In the genomic region with DNA sequence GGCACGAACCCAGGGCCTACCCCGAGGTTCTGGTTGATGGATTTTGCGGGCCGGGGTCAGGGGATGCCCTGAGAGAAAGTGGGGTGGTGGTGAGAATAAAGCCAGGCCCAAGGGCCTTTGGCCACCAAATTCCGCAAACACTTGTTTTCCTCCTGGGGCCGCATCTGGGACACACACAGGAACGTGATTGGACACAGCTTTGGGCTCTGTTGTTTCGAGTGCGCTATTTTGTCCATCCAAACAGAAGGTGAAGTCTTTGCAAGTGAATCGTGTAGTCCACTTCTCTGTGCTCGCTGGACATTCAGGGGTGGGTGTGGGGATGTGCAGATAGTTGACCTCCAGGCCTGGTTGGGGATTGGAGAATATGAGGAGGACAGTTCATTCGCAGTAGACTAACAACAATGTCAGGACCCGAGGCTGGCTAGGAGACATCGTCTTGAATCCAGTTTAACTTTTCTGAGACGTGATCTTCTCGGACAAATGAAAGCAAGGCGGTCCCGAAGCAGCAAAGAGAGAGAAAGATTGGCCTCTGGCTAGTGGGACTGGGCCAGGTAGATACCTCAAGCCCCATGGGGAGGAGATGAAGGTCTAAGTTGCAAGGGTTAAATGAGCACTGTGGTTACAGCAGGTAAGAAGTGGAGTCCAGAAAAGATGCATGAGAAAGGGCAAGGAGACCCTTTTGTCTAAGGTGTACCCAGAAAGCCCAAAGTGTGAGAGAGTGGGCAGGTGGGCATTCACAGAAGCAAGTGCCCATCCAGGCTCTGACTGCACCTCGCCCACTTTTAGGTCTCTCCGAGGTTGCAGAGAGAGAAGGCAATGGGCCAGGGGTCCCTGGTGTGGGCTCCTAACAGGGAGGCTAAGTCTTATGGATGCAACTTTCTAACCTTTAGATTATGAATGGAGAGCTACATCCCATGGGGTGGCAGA, we compare ENCODE assay signal across 10 cellular contexts. TPM values are rescaled to one million over a fixed set of nuclear protein-coding genes. Genes with fewer than 3 reads are reported as not detected.
DNase-seq lines count a peak whose midpoint lies in the region; ATAC-seq and TF ChIP-seq lines count a peak whose summit lies in the region.
"Had no signal": no experiment of that assay in that cellular context is flagged by ENCODE, and none has a peak within 500 bp of the region (broad histone marks: within the 10 kb centered on the region; RNA-seq: fewer than 3 reads in every experiment).

No MANE protein-coding gene starts in this region.

- peaks cover 3% of the 10 kb centered on the region for H3K4me1 ChIP-seq in cardiac muscle cell (ENCODE audit: low read depth)
- peaks cover 0 to 15% of the 10 kb centered on the region in 2 donors for H3K4me1 ChIP-seq in right atrium auricular region
- peaks cover 4% of the 10 kb centered on the region for H3K4me1 ChIP-seq in upper lobe of right lung

- peak overlapping the region in 4 of 5 experiments; percentile 25 to 93 (median 80) for H3K27ac Mint-ChIP-seq in brain
- no peak overlapping the region for H3K27ac Mint-ChIP-seq in mesothelial cell of epicardium

- no peaks in the 10 kb centered on the region for H3K9me3 ChIP-seq in cardiac muscle cell (ENCODE audit: low read depth)
- no peaks in the 10 kb centered on the region for H3K9me3 ChIP-seq in right atrium auricular region
- H3K9me3 ChIP-seq in upper lobe of right lung = no peaks in the 10 kb centered on the region

- H3K27me3 ChIP-seq in cardiac muscle cell (peaks cover 78% of the 10 kb centered on the region), right atrium auricular region (peaks cover 10 to 14% of the 10 kb centered on the region in 2 donors), upper lobe of right lung (peaks cover 24% of the 10 kb centered on the region)

- H3K4me1 Mint-ChIP-seq in brain (peaks cover 21% of the 10 kb centered on the region), mesothelial cell of epicardium (peaks cover 7% of the 10 kb centered on the region)

- H3K36me3 ChIP-seq in cardiac muscle cell (no peaks in the 10 kb centered on the region), right atrium auricular region (no peaks in the 10 kb centered on the region), upper lobe of right lung (no peaks in the 10 kb centered on the region)

- H3K9me3 Mint-ChIP-seq in brain = peaks cover 0 to 5% (median 0%) of the 10 kb centered on the region in 5 experiments
- no peaks in the 10 kb centered on the region for H3K9me3 Mint-ChIP-seq in mesothelial cell of epicardium

- intact Hi-C loops in upper lobe of right lung (cut with DNase I) = no loop called here

- DNase-seq in cardiac muscle cell (ENCODE audit: low read depth in 1 of 2, low spot score in 1 of 2) (no peak), right atrium auricular region (ENCODE audit: low spot score) (no peak), mesothelial cell of epicardium (ENCODE audit: low spot score in 2 of 2, unreplicated experiment in 2 of 2) (no peak), upper lobe of right lung (no peak), DMS79 (lab: John Stamatoyannopoulos, UW) (no peak), OCI-M1 (lab: John Stamatoyannopoulos, UW) (no peak)
- DNase-seq: SW 1271 had no signal

- TF ChIP-seq CTCF in cardiac muscle cell (IDR thresholded peaks at IDR 0.05; ENCODE audit: low read depth, low read length) (no peak), right atrium auricular region (IDR thresholded peaks at IDR 0.05) (no peak), brain (conservative IDR thresholded peaks at IDR 0.05) (no peak), mesothelial cell of epicardium (IDR thresholded peaks at IDR 0.05; ENCODE audit: unreplicated experiment) (no peak), upper lobe of right lung (IDR thresholded peaks at IDR 0.05) (no peak)

- H3K36me3 Mint-ChIP-seq in brain (peaks cover 14% of the 10 kb centered on the region), mesothelial cell of epicardium (no peaks in the 10 kb centered on the region)

- no peak for ATAC-seq in upper lobe of right lung
- ATAC-seq in HG03342 (IDR thresholded peaks at IDR 0.05; ENCODE audit: unreplicated experiment) = no peak

- H3K4me3 Mint-ChIP-seq in brain (peak overlapping the region; percentile 80 to 87 (median 83)), mesothelial cell of epicardium (peak overlapping the region; percentile 54)

- H3K27me3 Mint-ChIP-seq in brain (peaks cover 7% of the 10 kb centered on the region), mesothelial cell of epicardium (ENCODE audit: low read depth) (peaks cover 74% of the 10 kb centered on the region)

- H3K27ac ChIP-seq in cardiac muscle cell = no peak overlapping the region
- no peak overlapping the region for H3K27ac ChIP-seq in right atrium auricular region
- no peak overlapping the region for H3K27ac ChIP-seq in upper lobe of right lung

- H3K4me3 ChIP-seq in cardiac muscle cell (peak overlapping the region; percentile 54), right atrium auricular region (peak overlapping the region in 1 of 2 donors; percentile 61), upper lobe of right lung (peak overlapping the region; percentile 52)

RNA-seq across cellular contexts. Expression of a gene that starts 0.8 kb away (rescaled TPM):
- total RNA-seq in cardiac muscle cell (0.71 and 3.0 TPM in 2 replicates), right atrium auricular region (under 1 TPM; 0.08 to 0.48 TPM), mesothelial cell of epicardium (5.6 to 6.1 TPM (median 5.8 TPM) in 3 replicates), upper lobe of right lung (0.90 TPM)
- polyA plus RNA-seq in cardiac muscle cell (0.14 and 0.26 TPM in 2 replicates), brain (ENCODE audit: insufficient read depth, low read depth, low replicate concordance) (69.6 TPM)

RNA-seq across cellular contexts. Expression of a gene that starts 17.9 kb away (rescaled TPM):
- total RNA-seq in cardiac muscle cell = 43.6 and 57.2 TPM in 2 replicates
- polyA plus RNA-seq in cardiac muscle cell = 98.4 and 101 TPM in 2 replicates
- total RNA-seq in right atrium auricular region = 10 to 100 TPM; 48.3 to 93.7 TPM
- polyA plus RNA-seq in brain (ENCODE audit: insufficient read depth, low read depth, low replicate concordance) = 79.6 TPM
- total RNA-seq in mesothelial cell of epicardium = 284 to 295 TPM (median 290 TPM) in 3 replicates
- total RNA-seq in upper lobe of right lung = 263 TPM

RNA-seq across cellular contexts. Expression of a gene that starts 45.4 kb away (rescaled TPM):
- total RNA-seq in cardiac muscle cell (0.30 TPM in 1 of 2 replicates, not detected in the other), right atrium auricular region (under 1 TPM in 1 of 2 donors, not detected in 1; 0.71 TPM), mesothelial cell of epicardium (23.2 to 28.8 TPM (median 27.3 TPM) in 3 replicates), upper lobe of right lung (13.9 TPM)
- polyA plus RNA-seq in cardiac muscle cell (1.8 and 2.7 TPM in 2 replicates), brain (ENCODE audit: insufficient read depth, low read depth, low replicate concordance) (0.42 TPM)
- total RNA-seq: myocyte had no signal

RNA-seq across cellular contexts. Expression of a gene that starts 47.4 kb away (rescaled TPM):
- total RNA-seq in cardiac muscle cell = 0.11 TPM in 1 of 2 replicates, not detected in the other
- polyA plus RNA-seq in cardiac muscle cell = 0.09 TPM in 1 of 2 replicates, not detected in the other
- not detected for total RNA-seq in right atrium auricular region
- not detected for polyA plus RNA-seq in brain (ENCODE audit: insufficient read depth, low read depth, low replicate concordance)
- total RNA-seq in mesothelial cell of epicardium = 0.07 to 0.16 TPM (median 0.11 TPM) in 3 replicates
- total RNA-seq in upper lobe of right lung = not detected
- total RNA-seq: myocyte had no signal
